ENCODE assay signal across 8 cellular contexts in genomic region chr14:104978774-104979691, GRCh38. TPM values are rescaled to one million over a fixed set of nuclear protein-coding genes. Genes with fewer than 3 reads are reported as not detected.
A peak's percentile ranks its signal among the peaks of the same experiment; 100 is the strongest.
DNase-seq lines count a peak whose midpoint lies in the region; ATAC-seq, FAIRE-seq and TF ChIP-seq lines count a peak whose summit lies in the region.

No MANE protein-coding gene starts in this region.

- CTCF ChIA-PET in Caco-2 (lab: Charles Lee): interaction anchor here (1.0 kb wide), 1 partner anchor 67 kb away, joined by 6 read pairs; no protein-coding TSS in a partner anchor

- H3K4me3 ChIP-seq in Caco-2 (ENCODE audit: low read depth, low read length): peak overlapping the region; percentile 34

- H3K4me1 Mint-ChIP-seq in Caco-2 (ENCODE audit: low read depth, unreplicated experiment) (peaks cover 7% of the 10 kb centered on the region), T-helper 17 cell (peaks cover 23% of the 10 kb centered on the region)

- H3K27me3 ChIP-seq in Caco-2 (replicated peaks; ENCODE audit: control insufficient read depth, insufficient read depth, low read length): no peaks in the 10 kb centered on the region

- H3K27ac Mint-ChIP-seq in Caco-2 (ENCODE audit: unreplicated experiment) (no peak overlapping the region), T-helper 17 cell (peak overlapping the region; percentile 57)

- peak overlapping the region; percentile 63 for H3K4me3 Mint-ChIP-seq in Caco-2 (ENCODE audit: unreplicated experiment)
- peak overlapping the region; percentile 77 for H3K4me3 Mint-ChIP-seq in T-helper 17 cell

- no peaks in the 10 kb centered on the region for H3K9me3 ChIP-seq in Caco-2
- no peaks in the 10 kb centered on the region for H3K9me3 ChIP-seq in T-helper 17 cell (ENCODE audit: control insufficient read depth, low read length, poor library complexity, severe bottlenecking)

- peaks cover 13% of the 10 kb centered on the region for H3K4me1 ChIP-seq in Caco-2

- POLR2A ChIA-PET in Caco-2 (lab: Charles Lee): interaction anchor here (0.6 to 1.0 kb wide), 2 partner anchors 37 to 42 kb away, joined by 4 read pairs; partner anchors contain the start of gene CDCA4

- BruUV-seq in Caco-2 (replicated peaks; lab: Mats Ljungman, UMichigan): no TSS peak

- no peak for TF ChIP-seq CTCF in Caco-2 (IDR thresholded peaks at IDR 0.05; ENCODE audit: insufficient read depth in 1 of 2, low read depth in 1 of 2, low read length in 1 of 2, severe bottlenecking in 1 of 2, unreplicated experiment in 1 of 2)

- intact Hi-C loops in Caco-2 (cut with micrococcal nuclease; ENCODE audit: unreplicated experiment): loop anchor here (5.0 kb wide), 1 partner anchor 508 kb away; the partner anchor contains the start of gene CRIP1
- intact Hi-C loops in Right ventricle myocardium superior (cut with DNase I): no loop called here
- intact Hi-C loops in posterior vena cava (cut with DNase I): loop anchor here in 1 of 2 donors (5.0 kb wide), 1 partner anchor 43 kb away; the partner anchor contains the start of gene CDCA4

- no peak for ATAC-seq in T-helper 17 cell
- no peak for ATAC-seq in Right ventricle myocardium superior (ENCODE audit: poor library complexity)
- ATAC-seq in HG02981 (IDR thresholded peaks at IDR 0.05; ENCODE audit: unreplicated experiment): no peak

- FAIRE-seq in H54 (lab: Jason Lieb, UNC): no peak

- H3K27me3 Mint-ChIP-seq in Caco-2 (ENCODE audit: insufficient read depth, unreplicated experiment) (peaks cover 2% of the 10 kb centered on the region), T-helper 17 cell (peaks cover 30% of the 10 kb centered on the region)

- no peaks in the 10 kb centered on the region for H3K36me3 ChIP-seq in Caco-2 (ENCODE audit: control insufficient read depth, insufficient read depth, low read length)

- H3K9me3 Mint-ChIP-seq in Caco-2 (ENCODE audit: unreplicated experiment): no peaks in the 10 kb centered on the region

- DNase-seq in Caco-2 (peak in 1 of 2 experiments; percentile 24), T-helper 17 cell (no peak), Right ventricle myocardium superior (peak; percentile 38), posterior vena cava (ENCODE audit: low spot score) (peak; percentile 78), NCI-H187 (lab: John Stamatoyannopoulos, UW) (no peak), anterior cingulate cortex (lab: John Stamatoyannopoulos, UW) (no peak), H54 (ENCODE audit: insufficient read length, low spot score) (no peak)

- H3K36me3 Mint-ChIP-seq in Caco-2 (ENCODE audit: insufficient read depth, unreplicated experiment): no peaks in the 10 kb centered on the region
- H3K36me3 Mint-ChIP-seq in T-helper 17 cell (ENCODE audit: low read depth): peaks cover 3% of the 10 kb centered on the region

- TF ChIP-seq POLR2A in H54 (IDR thresholded peaks at IDR 0.05; ENCODE audit: low read depth, low read length): no peak

RNA-seq across cellular contexts. Expression of gene AHNAK2, which starts 0.9 kb away (rescaled TPM):
- total RNA-seq in Caco-2 (2022) (0.77 and 0.81 TPM in 2 replicates), T-helper 17 cell (not detected), Right ventricle myocardium superior (2.6 TPM), posterior vena cava (100 to 1,000 TPM; 242 to 274 TPM)

RNA-seq across cellular contexts. Expression of gene CLBA1, which starts 6.6 kb away (rescaled TPM):
- total RNA-seq in Caco-2 (2022) (3.0 and 3.2 TPM in 2 replicates), T-helper 17 cell (1 to 10 TPM; 1.6 to 4.4 TPM), Right ventricle myocardium superior (1.5 TPM), posterior vena cava (1 to 10 TPM; 4.7 to 5.6 TPM)

RNA-seq across cellular contexts. Expression of gene CDCA4, which starts 41.9 kb away (rescaled TPM):
- total RNA-seq in Caco-2 (2022) (33.4 and 41.4 TPM in 2 replicates), T-helper 17 cell (10 to 100 TPM; 16.1 to 18.4 TPM), Right ventricle myocardium superior (1.6 TPM), posterior vena cava (1 to 10 TPM; 4.3 to 4.8 TPM)

RNA-seq across cellular contexts. Expression of gene PLD4, which starts 54.4 kb away (rescaled TPM):
- total RNA-seq in Caco-2 (2022) (not detected in 2 replicates), T-helper 17 cell (1 to 10 TPM; 1.1 to 4.0 TPM), Right ventricle myocardium superior (0.13 TPM), posterior vena cava (under 1 TPM in 1 of 2 donors, not detected in 1; 0.24 TPM)

Comparison
In these comparisons a context has a peak if more than half of its experiments do, and no peak if none do; other contexts are left out.
1. DNase-seq: peak in Right ventricle myocardium superior (single experiment) and posterior vena cava (single experiment); none in T-helper 17 cell (0 of 3), NCI-H187 (0 of 2), anterior cingulate cortex (0 of 58) and H54 (single experiment).
2. RNA of gene AHNAK2, which starts 0.9 kb away (total RNA-seq): 242 to 274 TPM in posterior vena cava; 2.6 TPM in Right ventricle myocardium superior (single experiment), 0.77 to 0.81 TPM in Caco-2 and not detected in T-helper 17 cell; every median in the first group is over 10 times any median in the second.